ENCODE assay signal across 1 cellular context in genomic region chr9:136377351-136378170, GRCh38.
A peak's percentile ranks its signal among the peaks of the same experiment; 100 is the strongest.
TF ChIP-seq lines count a peak whose summit lies in the region.

No MANE protein-coding gene starts in this region.

TF ChIP-seq in GM12878, 131 proteins besides CTCF, POLR2A, EP300 and RAD21:
- peak; percentile 7 for TF ChIP-seq USF1 (IDR thresholded peaks at IDR 0.05; ENCODE audit: borderline replicate concordance, extremely low read length, insufficient read depth, low read depth, low read length)
- no peak for TF ChIP-seq BMI1 (IDR thresholded peaks at IDR 0.05; ENCODE audit: borderline replicate concordance)
- TF ChIP-seq ZSCAN29 (IDR thresholded peaks at IDR 0.05) = no peak
